In the genomic region with DNA sequence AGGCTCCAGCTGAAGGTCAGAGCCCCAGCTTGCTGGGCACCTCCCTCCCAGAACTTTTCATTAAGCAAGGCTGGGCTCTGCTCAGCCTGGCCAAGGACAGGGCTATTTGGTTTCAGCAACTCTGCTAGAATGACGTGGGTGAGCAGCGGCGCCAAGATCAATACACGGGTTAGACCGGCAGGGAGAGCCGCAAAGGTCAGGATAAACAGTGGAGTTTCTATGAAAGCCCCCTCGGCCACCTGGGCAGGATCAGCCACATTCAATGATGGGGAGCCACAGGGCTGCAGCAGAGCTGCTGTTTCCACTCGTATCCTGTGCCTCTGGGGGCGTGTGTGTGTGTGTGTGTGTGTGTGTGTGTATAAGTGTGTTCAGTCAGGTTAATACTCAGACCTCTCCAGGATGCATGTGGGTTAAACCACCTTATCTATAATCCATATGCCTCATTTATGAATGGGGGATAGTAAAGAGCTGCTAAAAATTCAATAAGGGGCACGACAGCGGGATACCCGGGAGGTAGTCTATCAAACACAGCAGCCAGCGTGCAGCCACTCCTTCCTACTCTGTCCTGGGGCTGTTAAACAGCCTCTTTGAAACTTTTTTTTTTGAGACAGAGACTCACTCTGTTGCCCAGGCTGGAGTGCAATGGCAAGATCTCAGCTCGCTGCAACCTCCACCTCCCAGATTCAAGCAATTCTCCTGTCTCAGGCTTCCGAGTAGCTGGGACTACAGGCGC, we compare ENCODE assay signal across 8 cellular contexts. TPM values are rescaled to one million over a fixed set of nuclear protein-coding genes. Genes with fewer than 3 reads are reported as not detected.
DNase-seq lines count a peak whose midpoint lies in the region; ATAC-seq, FAIRE-seq and TF ChIP-seq lines count a peak whose summit lies in the region.

No MANE protein-coding gene starts in this region.

- H3K9me3 Mint-ChIP-seq in neural progenitor cell: no peaks in the 10 kb centered on the region

- H3K36me3 ChIP-seq in RWPE2 (ENCODE audit: low read depth): peaks cover 93% of the 10 kb centered on the region
- H3K36me3 ChIP-seq in H1 (ENCODE audit: control insufficient read depth in 2 of 4, insufficient read depth in 4 of 4, low read length in 3 of 4): peaks cover 0 to 3% (median 0%) of the 10 kb centered on the region in 4 experiments; a peak in 1 of 8 replicates
- no peaks in the 10 kb centered on the region for H3K36me3 ChIP-seq in neural progenitor cell

- H3K4me3 ChIP-seq in RWPE2 (ENCODE audit: severe bottlenecking) (no peak overlapping the region), H1 (ENCODE audit: extremely low read depth in 1 of 4, insufficient read depth in 2 of 4, low read depth in 3 of 4, low read length in 4 of 4) (no peak overlapping the region), neural progenitor cell (no peak overlapping the region)

- H3F3A ChIP-seq in neural progenitor cell (ENCODE audit: low read depth): peaks cover 4% of the 10 kb centered on the region

- H2AFZ ChIP-seq in H1 (ENCODE audit: low read length): no peak overlapping the region
- no peak overlapping the region for H2AFZ ChIP-seq in neural progenitor cell (replicated peaks)

- H2BK20ac ChIP-seq in H1 (ENCODE audit: low read length): no peak overlapping the region

- peaks cover 15% of the 10 kb centered on the region for H3K36me3 Mint-ChIP-seq in neural progenitor cell

- H3K79me1 ChIP-seq in H1 (ENCODE audit: low read depth, low read length): peaks cover 31% of the 10 kb centered on the region

- WGBS in H1 (ENCODE audit: extremely low coverage in 1 of 2, insufficient coverage in 1 of 2, insufficient read length in 1 of 2, insufficient replicate concordance in 2 of 2, low coverage in 1 of 2, low lambda C conversion rate in 2 of 2, missing lambda C conversion rate in 1 of 2), 2 experiments: 87% methylated on average over 16 of the region's 16 CpGs; no CpG with 5 or more reads in 1 of the 2 experiments

- no peak overlapping the region for H4K5ac ChIP-seq in H1 (ENCODE audit: insufficient read length, low read depth, low read length)

- TF ChIP-seq POLR2A in H1 (IDR thresholded peaks at IDR 0.05; ENCODE audit: control extremely low read depth in 1 of 2, low read depth in 2 of 2, low read length in 2 of 2): no peak

- H3K23me2 ChIP-seq in H1 (ENCODE audit: low read depth, low read length): no peaks in the 10 kb centered on the region; the same call in 1 of the 2 replicates

- ATAC-seq in RWPE2 (ENCODE audit: low read depth) (peak; percentile 49), GM19395 (IDR thresholded peaks at IDR 0.05; ENCODE audit: unreplicated experiment) (no peak), GM21526 (IDR thresholded peaks at IDR 0.05; ENCODE audit: low FRiP score, unreplicated experiment) (no peak)

- DNase-seq in RWPE2 (ENCODE audit: low spot score) (no peak), H1 (ENCODE audit: low read depth in 1 of 2, low spot score in 2 of 2) (no peak), neural progenitor cell (ENCODE audit: low spot score) (peak; percentile 38), HK-2 (ENCODE audit: unreplicated experiment) (no peak), NOMO-1 (lab: John Stamatoyannopoulos, UW; ENCODE audit: unreplicated experiment in 2 of 2) (no peak)

- POLR2A ChIA-PET in H1 (lab: Charles Lee; ENCODE audit: partially characterized antibody): interaction anchor here (0.7 to 2.8 kb wide), 7 partner anchors 9 to 114 kb away, joined by 3 to 13 read pairs (median 7); no protein-coding TSS in a partner anchor

- CTCF ChIA-PET in H1 (lab: Charles Lee; ENCODE audit: partially characterized antibody): interaction anchor here (0.6 to 1.8 kb wide), 13 partner anchors 8 to 116 kb away, joined by 3 to 5 read pairs (median 4); no protein-coding TSS in a partner anchor

- H3K4me2 ChIP-seq in H1 (ENCODE audit: insufficient read depth in 1 of 2, low read depth in 2 of 2, low read length in 2 of 2) (no peak overlapping the region), neural progenitor cell (no peak overlapping the region)

- H3K79me2 ChIP-seq in H1 (ENCODE audit: control insufficient read depth in 1 of 2, insufficient read depth in 2 of 2, low read length in 2 of 2): peaks cover 27 to 91% of the 10 kb centered on the region in 2 experiments
- peaks cover 93% of the 10 kb centered on the region for H3K79me2 ChIP-seq in neural progenitor cell (ENCODE audit: low read depth)

- no peak overlapping the region for H2BK15ac ChIP-seq in H1 (ENCODE audit: low read length)

- no peak overlapping the region for H3K56ac ChIP-seq in H1 (replicated peaks; ENCODE audit: insufficient read length, low read depth, low read length)

- no peak for FAIRE-seq in H1 (lab: Jason Lieb, UNC)

- peaks cover 9% of the 10 kb centered on the region for H3K27me3 Mint-ChIP-seq in neural progenitor cell (ENCODE audit: insufficient read depth, low read depth)

- peak overlapping the region; percentile 91 for H3K27ac ChIP-seq in C4-2B
- H3K27ac ChIP-seq in RWPE2 (ENCODE audit: poor library complexity, severe bottlenecking): peak overlapping the region; percentile 96
- H3K27ac ChIP-seq in H1 (ENCODE audit: low read depth, low read length): no peak overlapping the region
- H3K27ac ChIP-seq in neural progenitor cell: no peak overlapping the region

- H3K4me1 Mint-ChIP-seq in neural progenitor cell: peaks cover 47% of the 10 kb centered on the region

- no peak overlapping the region for H2BK12ac ChIP-seq in H1 (ENCODE audit: low read depth, low read length)

- H3K27ac Mint-ChIP-seq in neural progenitor cell: peak overlapping the region; percentile 20

- H2BK120ac ChIP-seq in H1 (replicated peaks; ENCODE audit: low read depth, low read length): no peak overlapping the region

- H3K9ac ChIP-seq in H1 (replicated peaks in 1 of 4; ENCODE audit: extremely low read depth in 1 of 4, low read depth in 3 of 4, low read length in 3 of 4) (no peak overlapping the region), neural progenitor cell (no peak overlapping the region)

- H2AK5ac ChIP-seq in H1 (ENCODE audit: low read depth, low read length): no peak overlapping the region

- H3K27me3 ChIP-seq in RWPE2 (ENCODE audit: insufficient read depth, poor library complexity, severe bottlenecking) (no peaks in the 10 kb centered on the region), H1 (replicated peaks in 1 of 4; ENCODE audit: control insufficient read depth in 3 of 4, extremely low read depth in 1 of 4, insufficient read depth in 3 of 4, low read length in 3 of 4) (no peaks in the 10 kb centered on the region), neural progenitor cell (no peaks in the 10 kb centered on the region)

- TF ChIP-seq RAD21 in H1 (IDR thresholded peaks at IDR 0.05 in 1 of 2, conservative IDR thresholded peaks at IDR 0.05 in 1 of 2; ENCODE audit: low read depth in 2 of 2, low read length in 2 of 2): no peak

- H2BK5ac ChIP-seq in H1 (ENCODE audit: low read depth, low read length): peak overlapping the region; percentile 63; the same call in 1 of the 2 replicates

- H3K4me1 ChIP-seq in RWPE2 (ENCODE audit: insufficient read depth, poor library complexity, severe bottlenecking) (peaks cover 72% of the 10 kb centered on the region), H1 (replicated peaks in 1 of 4; ENCODE audit: control insufficient read depth in 3 of 4, insufficient read depth in 4 of 4, low read length in 3 of 4) (peaks cover 5 to 35% (median 18%) of the 10 kb centered on the region in 4 experiments; a peak in 6 of 7 replicates), neural progenitor cell (peaks cover 11% of the 10 kb centered on the region)

- TF ChIP-seq CTCF in C4-2B (conservative IDR thresholded peaks at IDR 0.05) (no peak), RWPE2 (IDR thresholded peaks at IDR 0.05; ENCODE audit: poor library complexity, severe bottlenecking) (peak; percentile 4), H1 (IDR thresholded peaks at IDR 0.05; ENCODE audit: control extremely low read depth in 1 of 3, insufficient read depth in 1 of 3, low read depth in 1 of 3, low read length in 3 of 3) (no peak), neural progenitor cell (IDR thresholded peaks at IDR 0.05) (no peak)

- H3K23ac ChIP-seq in H1 (ENCODE audit: insufficient read length): no peak overlapping the region

- 0 out of 2 replicates have a peak overlapping the region, but pooled peaks have one; percentile 23 for H4K8ac ChIP-seq in H1 (ENCODE audit: extremely low read depth, insufficient read depth, low read length)

- H3K9me3 ChIP-seq in RWPE2 (ENCODE audit: severe bottlenecking) (no peaks in the 10 kb centered on the region), H1 (ENCODE audit: insufficient read depth in 2 of 2, low read depth in 1 of 2, low read length in 1 of 2) (no peaks in the 10 kb centered on the region), neural progenitor cell (ENCODE audit: low read depth) (no peaks in the 10 kb centered on the region)

- no peak for TF ChIP-seq EP300 in H1 (IDR thresholded peaks at IDR 0.05; ENCODE audit: borderline replicate concordance in 1 of 2, low read depth in 2 of 2, low read length in 2 of 2)

- H4K20me1 ChIP-seq in H1 (replicated peaks in 1 of 2; ENCODE audit: control insufficient read depth in 1 of 2, insufficient read depth in 2 of 2, low read length in 2 of 2) (peaks cover 7 to 31% of the 10 kb centered on the region in 2 experiments), neural progenitor cell (ENCODE audit: low read depth) (peaks cover 87% of the 10 kb centered on the region)

- H3K4me3 Mint-ChIP-seq in neural progenitor cell: no peak overlapping the region

- H4K91ac ChIP-seq in H1 (replicated peaks; ENCODE audit: insufficient read length, low read length): no peak overlapping the region

- H3K18ac ChIP-seq in H1 (ENCODE audit: extremely low read depth, low read length): no peak overlapping the region

- H3K4ac ChIP-seq in H1 (replicated peaks; ENCODE audit: insufficient read length, low read depth, low read length): no peak overlapping the region

- H3K14ac ChIP-seq in H1 (ENCODE audit: insufficient read length): no peak overlapping the region

TF ChIP-seq in H1, 55 proteins besides CTCF, POLR2A, EP300 and RAD21 (continues in another document):
- TF ChIP-seq CBX8 (IDR thresholded peaks at IDR 0.05; ENCODE audit: borderline replicate concordance, low read depth, low read length) (no peak), TAF1 (IDR thresholded peaks at IDR 0.05; ENCODE audit: low read depth, low read length) (no peak), NANOG (IDR thresholded peaks at IDR 0.05; ENCODE audit: insufficient read depth, low read depth, low read length, poor library complexity, severe bottlenecking) (no peak), SAP30 (IDR thresholded peaks at IDR 0.05; ENCODE audit: insufficient read depth, insufficient replicate concordance, low read length) (no peak)

RNA-seq across cellular contexts. Expression of a gene that starts 34.8 kb away (rescaled TPM):
- total RNA-seq in H1 (2021; fragmentation: NEBNext Ultra II Directional; extraction: Animal tissue kit (Norgen Biotek cat#: 25700)): 295 and 322 TPM in 2 replicates
- 24.9 and 37.2 TPM in 2 replicates for polyA plus RNA-seq in H1 (2011; rRNA removed)
- polyA plus RNA-seq in H1 (2011; cell fraction: cytosol; rRNA removed): 53.6 TPM
- 110 TPM for polyA plus RNA-seq in H1 (2011; cell fraction: nucleus; rRNA removed)
- 140 to 212 TPM (median 199 TPM) in 4 replicates for polyA plus RNA-seq in H1 (2012, experiment 1 of 2)
- 59.9 TPM for polyA plus RNA-seq in H1 (2012, experiment 2 of 2)
- 89.1 TPM for polyA plus RNA-seq in H1 (2013, experiment 1 of 2)
- polyA plus RNA-seq in H1 (2013, experiment 2 of 2): 76.1 TPM
- polyA minus RNA-seq in H1 (2011; rRNA and poly(A)+ RNA removed): 273 and 366 TPM in 2 replicates
- polyA minus RNA-seq in H1 (2011; cell fraction: cytosol; rRNA and poly(A)+ RNA removed): 92.9 TPM
- 95.2 TPM for polyA minus RNA-seq in H1 (2011; cell fraction: nucleus; rRNA and poly(A)+ RNA removed)
- total RNA-seq in neural progenitor cell (ENCODE audit: low replicate concordance): 77.2 and 189 TPM in 2 replicates

Comparison
In these comparisons a context has a peak if more than half of its experiments do, and no peak if none do; other contexts are left out.
1. H3K27ac ChIP-seq: peak in C4-2B (single experiment) and RWPE2 (single experiment); none in H1 (single experiment) and neural progenitor cell (single experiment).